ENCODE assay signal across 1 cellular context in the genomic region with DNA sequence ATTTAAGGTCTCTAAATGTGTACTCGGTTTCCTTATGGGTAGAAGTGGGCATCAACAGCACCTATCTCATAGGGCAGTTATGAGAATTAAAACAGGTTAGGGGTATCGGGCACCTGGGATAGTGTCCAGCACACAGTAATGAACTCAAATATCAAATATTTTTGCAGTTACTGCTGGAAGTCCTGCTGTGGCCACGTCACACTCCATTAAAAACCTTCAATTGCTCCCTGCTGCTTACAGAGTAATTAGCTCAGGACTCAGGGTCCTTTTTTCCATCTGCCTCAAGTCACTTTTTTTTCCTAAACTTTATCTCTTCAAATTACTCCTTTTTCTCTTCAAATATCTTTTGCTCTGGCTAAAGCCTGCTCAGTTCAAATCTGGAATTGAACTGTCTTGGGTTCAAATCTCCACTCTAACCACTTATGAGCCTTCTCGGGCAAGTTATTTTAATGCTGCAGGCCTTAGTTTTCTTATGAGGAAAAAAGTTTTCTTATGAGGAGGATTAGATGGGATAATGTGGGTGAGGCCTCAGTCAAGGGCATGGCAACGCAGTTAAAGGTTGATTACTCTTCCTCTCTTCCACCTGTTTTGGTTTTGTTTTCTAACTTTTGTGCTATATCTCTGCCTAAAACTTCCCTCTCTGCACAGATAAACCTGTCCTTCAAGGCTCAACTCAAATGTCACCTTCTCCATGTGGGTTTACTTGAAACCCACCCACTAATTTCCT.
TF ChIP-seq lines count a peak whose summit lies in the region.

No MANE protein-coding gene starts in this region.

TF ChIP-seq in HEK293, 187 proteins besides CTCF, POLR2A, EP300 and RAD21 (continued from another document and continues in another):
- TF ChIP-seq, protein P1, sequence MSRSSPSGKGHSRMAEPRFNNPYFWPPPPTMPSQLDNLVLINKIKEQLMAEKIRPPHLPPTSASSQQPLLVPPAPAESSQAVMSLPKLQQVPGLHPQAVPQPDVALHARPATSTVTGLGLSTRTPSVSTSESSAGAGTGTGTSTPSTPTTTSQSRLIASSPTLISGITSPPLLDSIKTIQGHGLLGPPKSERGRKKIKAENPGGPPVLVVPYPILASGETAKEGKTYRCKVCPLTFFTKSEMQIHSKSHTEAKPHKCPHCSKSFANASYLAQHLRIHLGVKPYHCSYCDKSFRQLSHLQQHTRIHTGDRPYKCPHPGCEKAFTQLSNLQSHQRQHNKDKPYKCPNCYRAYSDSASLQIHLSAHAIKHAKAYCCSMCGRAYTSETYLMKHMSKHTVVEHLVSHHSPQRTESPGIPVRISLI (tag by site-specific recombination; IDR thresholded peaks at IDR 0.05) = peak; percentile 78; the same call in 1 of the 2 replicates
- no peak for TF ChIP-seq ZNF311 (tag by site-specific recombination; IDR thresholded peaks at IDR 0.05; ENCODE audit: borderline replicate concordance)
- 0 out of 2 replicates have a peak, but pooled peaks have one; percentile 29 for TF ChIP-seq ZNF366 (tag by site-specific recombination; conservative IDR thresholded peaks at IDR 0.05)
- no peak for TF ChIP-seq ZFP3 (tag by site-specific recombination; IDR thresholded peaks at IDR 0.05; ENCODE audit: low read depth)
- TF ChIP-seq ZNF629 (tag by site-specific recombination; IDR thresholded peaks at IDR 0.05) = peak; percentile 71
- TF ChIP-seq BCL11A (tag by site-specific recombination; IDR thresholded peaks at IDR 0.05; ENCODE audit: low read depth) = no peak
- no peak for TF ChIP-seq ZNF561 (tag by site-specific recombination; IDR thresholded peaks at IDR 0.05; ENCODE audit: borderline replicate concordance)
- no peak for TF ChIP-seq ZNF274 (IDR thresholded peaks at IDR 0.05; ENCODE audit: low read length)
- no peak for TF ChIP-seq ZNF274 (tag by site-specific recombination; IDR thresholded peaks at IDR 0.05; ENCODE audit: borderline replicate concordance)
- no peak for TF ChIP-seq ZNF16 (tag by site-specific recombination; IDR thresholded peaks at IDR 0.05; ENCODE audit: low read depth)
- no peak for TF ChIP-seq ZNF169 (tag by site-specific recombination; IDR thresholded peaks at IDR 0.05)
- TF ChIP-seq ZNF654 (tag by site-specific recombination; IDR thresholded peaks at IDR 0.05; ENCODE audit: low read depth) = no peak
- no peak for TF ChIP-seq ZNF548 (tag by site-specific recombination; IDR thresholded peaks at IDR 0.05)
- no peak for TF ChIP-seq ZNF37A (tag by site-specific recombination; IDR thresholded peaks at IDR 0.05)
- TF ChIP-seq, protein P2, sequence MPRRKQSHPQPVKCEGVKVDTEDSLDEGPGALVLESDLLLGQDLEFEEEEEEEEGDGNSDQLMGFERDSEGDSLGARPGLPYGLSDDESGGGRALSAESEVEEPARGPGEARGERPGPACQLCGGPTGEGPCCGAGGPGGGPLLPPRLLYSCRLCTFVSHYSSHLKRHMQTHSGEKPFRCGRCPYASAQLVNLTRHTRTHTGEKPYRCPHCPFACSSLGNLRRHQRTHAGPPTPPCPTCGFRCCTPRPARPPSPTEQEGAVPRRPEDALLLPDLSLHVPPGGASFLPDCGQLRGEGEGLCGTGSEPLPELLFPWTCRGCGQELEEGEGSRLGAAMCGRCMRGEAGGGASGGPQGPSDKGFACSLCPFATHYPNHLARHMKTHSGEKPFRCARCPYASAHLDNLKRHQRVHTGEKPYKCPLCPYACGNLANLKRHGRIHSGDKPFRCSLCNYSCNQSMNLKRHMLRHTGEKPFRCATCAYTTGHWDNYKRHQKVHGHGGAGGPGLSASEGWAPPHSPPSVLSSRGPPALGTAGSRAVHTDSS (tag by site-specific recombination; IDR thresholded peaks at IDR 0.05) = no peak
- TF ChIP-seq ZNF623 (tag by site-specific recombination; IDR thresholded peaks at IDR 0.05) = no peak
- no peak for TF ChIP-seq ZNF416 (tag by site-specific recombination; IDR thresholded peaks at IDR 0.05)
- TF ChIP-seq ZNF843 (tag by site-specific recombination; IDR thresholded peaks at IDR 0.05) = peak; percentile 43; the same call in 1 of the 2 replicates
- TF ChIP-seq ZNF510 (tag by site-specific recombination; IDR thresholded peaks at IDR 0.05; ENCODE audit: insufficient replicate concordance) = no peak
- no peak for TF ChIP-seq ZNF571 (tag by site-specific recombination; IDR thresholded peaks at IDR 0.05)
- TF ChIP-seq GFI1B (tag by site-specific recombination; IDR thresholded peaks at IDR 0.05) = no peak
- TF ChIP-seq ZNF621 (tag by site-specific recombination; IDR thresholded peaks at IDR 0.05) = no peak
- no peak for TF ChIP-seq HOXD13 (CRISPR knock-in tag; IDR thresholded peaks at IDR 0.05; ENCODE audit: borderline replicate concordance)
- TF ChIP-seq ZNF791 (tag by site-specific recombination; IDR thresholded peaks at IDR 0.05) = no peak
- TF ChIP-seq ZNF19 (tag by site-specific recombination; IDR thresholded peaks at IDR 0.05; ENCODE audit: low read depth) = no peak
- TF ChIP-seq ZNF677 (tag by site-specific recombination; IDR thresholded peaks at IDR 0.05) = no peak
- no peak for TF ChIP-seq ZNF184 (tag by site-specific recombination; IDR thresholded peaks at IDR 0.05)
- no peak for TF ChIP-seq ZNF704 (tag by site-specific recombination; IDR thresholded peaks at IDR 0.05)
- no peak for TF ChIP-seq SETDB1 (IDR thresholded peaks at IDR 0.05; ENCODE audit: insufficient read length, low read length)
- peak; percentile 68 for TF ChIP-seq OSR2 (tag by site-specific recombination; IDR thresholded peaks at IDR 0.05)
- no peak for TF ChIP-seq ZNF132 (tag by site-specific recombination; IDR thresholded peaks at IDR 0.05; ENCODE audit: borderline replicate concordance)
- TF ChIP-seq IKZF3 (tag by site-specific recombination; IDR thresholded peaks at IDR 0.05) = 0 out of 2 replicates have a peak, but pooled peaks have one; percentile 38
- TF ChIP-seq WT1 (tag by site-specific recombination; IDR thresholded peaks at IDR 0.05) = 0 out of 2 replicates have a peak, but pooled peaks have one; percentile 20
- TF ChIP-seq ZNF426 (tag by site-specific recombination; IDR thresholded peaks at IDR 0.05) = no peak
- TF ChIP-seq ZFP41 (tag by site-specific recombination; IDR thresholded peaks at IDR 0.05; ENCODE audit: borderline replicate concordance) = no peak
- TF ChIP-seq KLF16 (tag by site-specific recombination; IDR thresholded peaks at IDR 0.05) = no peak
- TF ChIP-seq ZNF350 (tag by site-specific recombination; IDR thresholded peaks at IDR 0.05) = no peak
- no peak for TF ChIP-seq ZNF133 (tag by site-specific recombination; IDR thresholded peaks at IDR 0.05)
- TF ChIP-seq ZNF544 (tag by site-specific recombination; IDR thresholded peaks at IDR 0.05) = no peak
- TF ChIP-seq ZNF324 (tag by site-specific recombination; IDR thresholded peaks at IDR 0.05) = no peak
- no peak for TF ChIP-seq ZNF776 (tag by site-specific recombination; IDR thresholded peaks at IDR 0.05; ENCODE audit: borderline replicate concordance)
- TF ChIP-seq ZIC2 (tag by site-specific recombination; IDR thresholded peaks at IDR 0.05) = peak; percentile 61
- no peak for TF ChIP-seq INSM2 (tag by site-specific recombination; IDR thresholded peaks at IDR 0.05)
- TF ChIP-seq, protein P3, sequence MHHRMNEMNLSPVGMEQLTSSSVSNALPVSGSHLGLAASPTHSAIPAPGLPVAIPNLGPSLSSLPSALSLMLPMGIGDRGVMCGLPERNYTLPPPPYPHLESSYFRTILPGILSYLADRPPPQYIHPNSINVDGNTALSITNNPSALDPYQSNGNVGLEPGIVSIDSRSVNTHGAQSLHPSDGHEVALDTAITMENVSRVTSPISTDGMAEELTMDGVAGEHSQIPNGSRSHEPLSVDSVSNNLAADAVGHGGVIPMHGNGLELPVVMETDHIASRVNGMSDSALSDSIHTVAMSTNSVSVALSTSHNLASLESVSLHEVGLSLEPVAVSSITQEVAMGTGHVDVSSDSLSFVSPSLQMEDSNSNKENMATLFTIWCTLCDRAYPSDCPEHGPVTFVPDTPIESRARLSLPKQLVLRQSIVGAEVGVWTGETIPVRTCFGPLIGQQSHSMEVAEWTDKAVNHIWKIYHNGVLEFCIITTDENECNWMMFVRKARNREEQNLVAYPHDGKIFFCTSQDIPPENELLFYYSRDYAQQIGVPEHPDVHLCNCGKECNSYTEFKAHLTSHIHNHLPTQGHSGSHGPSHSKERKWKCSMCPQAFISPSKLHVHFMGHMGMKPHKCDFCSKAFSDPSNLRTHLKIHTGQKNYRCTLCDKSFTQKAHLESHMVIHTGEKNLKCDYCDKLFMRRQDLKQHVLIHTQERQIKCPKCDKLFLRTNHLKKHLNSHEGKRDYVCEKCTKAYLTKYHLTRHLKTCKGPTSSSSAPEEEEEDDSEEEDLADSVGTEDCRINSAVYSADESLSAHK (tag by site-specific recombination; IDR thresholded peaks at IDR 0.05) = no peak
- TF ChIP-seq MEIS1 (CRISPR knock-in tag; IDR thresholded peaks at IDR 0.05; ENCODE audit: borderline replicate concordance) = no peak
- no peak for TF ChIP-seq BCL11B (tag by site-specific recombination; IDR thresholded peaks at IDR 0.05; ENCODE audit: low read depth)
- no peak for TF ChIP-seq SCRT2 (tag by site-specific recombination; IDR thresholded peaks at IDR 0.05)
- TF ChIP-seq ZBTB7A (tag by site-specific recombination; IDR thresholded peaks at IDR 0.05; ENCODE audit: low read depth) = no peak
- no peak for TF ChIP-seq GLI4 (tag by site-specific recombination; IDR thresholded peaks at IDR 0.05)
- no peak for TF ChIP-seq ZNF112 (tag by site-specific recombination; IDR thresholded peaks at IDR 0.05)
- TF ChIP-seq, protein P4, sequence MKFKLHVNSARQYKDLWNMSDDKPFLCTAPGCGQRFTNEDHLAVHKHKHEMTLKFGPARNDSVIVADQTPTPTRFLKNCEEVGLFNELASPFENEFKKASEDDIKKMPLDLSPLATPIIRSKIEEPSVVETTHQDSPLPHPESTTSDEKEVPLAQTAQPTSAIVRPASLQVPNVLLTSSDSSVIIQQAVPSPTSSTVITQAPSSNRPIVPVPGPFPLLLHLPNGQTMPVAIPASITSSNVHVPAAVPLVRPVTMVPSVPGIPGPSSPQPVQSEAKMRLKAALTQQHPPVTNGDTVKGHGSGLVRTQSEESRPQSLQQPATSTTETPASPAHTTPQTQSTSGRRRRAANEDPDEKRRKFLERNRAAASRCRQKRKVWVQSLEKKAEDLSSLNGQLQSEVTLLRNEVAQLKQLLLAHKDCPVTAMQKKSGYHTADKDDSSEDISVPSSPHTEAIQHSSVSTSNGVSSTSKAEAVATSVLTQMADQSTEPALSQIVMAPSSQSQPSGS (tag by site-specific recombination; IDR thresholded peaks at IDR 0.05; ENCODE audit: low read depth) = no peak
- no peak for TF ChIP-seq BCL6B (tag by site-specific recombination; IDR thresholded peaks at IDR 0.05)
- no peak for TF ChIP-seq ZNF792 (tag by site-specific recombination; IDR thresholded peaks at IDR 0.05)
- no peak for TF ChIP-seq ZNF24 (tag by site-specific recombination; IDR thresholded peaks at IDR 0.05)
- TF ChIP-seq ZNF596 (tag by site-specific recombination; IDR thresholded peaks at IDR 0.05) = no peak
- TF ChIP-seq TCF7L2 (IDR thresholded peaks at IDR 0.05; ENCODE audit: borderline replicate concordance, low read depth, low read length) = no peak
- TF ChIP-seq ZNF138 (tag by site-specific recombination; IDR thresholded peaks at IDR 0.05; ENCODE audit: borderline replicate concordance) = no peak
- no peak for TF ChIP-seq ZNF777 (tag by site-specific recombination; IDR thresholded peaks at IDR 0.05; ENCODE audit: borderline replicate concordance)
- TF ChIP-seq ZNF560 (tag by site-specific recombination; IDR thresholded peaks at IDR 0.05; ENCODE audit: borderline replicate concordance) = no peak
- peak; percentile 93 for TF ChIP-seq PRDM6 (tag by site-specific recombination; IDR thresholded peaks at IDR 0.05)
- 0 out of 2 replicates have a peak, but pooled peaks have one; percentile 14 for TF ChIP-seq FEZF1 (tag by site-specific recombination; IDR thresholded peaks at IDR 0.05)
- TF ChIP-seq ZNF521 (tag by site-specific recombination; IDR thresholded peaks at IDR 0.05) = no peak
- no peak; the same call in 1 of the 2 replicates for TF ChIP-seq ZEB2 (tag by site-specific recombination; IDR thresholded peaks at IDR 0.05)
